In the genomic region with DNA sequence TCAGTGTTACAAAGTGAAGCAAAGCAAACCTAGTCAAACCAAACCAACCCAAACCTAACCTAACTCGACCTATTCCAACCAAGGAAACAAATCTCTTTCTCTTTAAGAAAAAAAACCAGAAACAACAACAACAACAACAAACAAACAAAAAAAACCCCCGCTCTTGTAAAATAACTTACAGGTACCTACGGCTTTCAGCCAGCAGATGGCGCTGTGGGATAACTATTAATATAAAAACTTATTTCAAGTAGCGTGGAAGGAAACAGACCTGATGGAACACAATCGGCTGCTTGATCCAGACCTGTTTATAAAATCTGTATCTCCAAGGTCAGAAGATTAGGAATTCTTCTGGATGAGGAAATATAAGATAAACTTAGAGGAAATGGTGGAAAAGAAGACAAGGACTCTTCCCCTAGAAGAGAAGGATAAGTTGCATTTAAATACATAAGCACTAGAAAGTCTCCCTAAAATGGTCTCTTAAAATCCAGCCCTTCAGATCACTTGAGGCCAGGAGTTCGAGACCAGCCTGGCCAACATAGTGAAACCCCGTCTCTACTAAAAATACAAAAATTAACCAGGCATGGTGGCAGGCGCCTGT, we compare ENCODE assay signal across 8 cellular contexts. TPM values are rescaled to one million over a fixed set of nuclear protein-coding genes. Genes with fewer than 3 reads are reported as not detected.
DNase-seq lines count a peak whose midpoint lies in the region; ATAC-seq and TF ChIP-seq lines count a peak whose summit lies in the region.

No MANE protein-coding gene starts in this region.

- no peaks in the 10 kb centered on the region for H3K27me3 Mint-ChIP-seq in activated CD8-positive, alpha-beta T cell treated with anti-CD3 and anti-CD28 coated beads for 36 hours
- H3K27me3 Mint-ChIP-seq in mesothelial cell of epicardium (ENCODE audit: low read depth): peaks cover 1% of the 10 kb centered on the region

- no peaks in the 10 kb centered on the region for H3K4me1 Mint-ChIP-seq in activated CD8-positive, alpha-beta T cell treated with anti-CD3 and anti-CD28 coated beads for 36 hours (ENCODE audit: low read depth)
- no peaks in the 10 kb centered on the region for H3K4me1 Mint-ChIP-seq in mesothelial cell of epicardium

- intact Hi-C loops in activated CD8-positive, alpha-beta T cell treated with anti-CD3 and anti-CD28 coated beads for 36 hours (cut with micrococcal nuclease): loop anchor here (2.0 kb wide), 1 partner anchor 944 kb away; no protein-coding TSS in a partner anchor

- TF ChIP-seq CTCF in AG04449 (IDR thresholded peaks at IDR 0.05; ENCODE audit: insufficient read depth, low read length, missing control alignments) (peak; percentile 9), mesothelial cell of epicardium (IDR thresholded peaks at IDR 0.05; ENCODE audit: unreplicated experiment) (peak; percentile 85)
- TF ChIP-seq CTCF in activated CD8-positive, alpha-beta T cell treated with anti-CD3 and anti-CD28 coated beads for 36 hours (IDR thresholded peaks at IDR 0.05): peak; percentile 54

- no peak overlapping the region for H3K4me3 ChIP-seq in AG04449 (ENCODE audit: low read depth, low read length)

- DNase-seq in AG04449 (ENCODE audit: low read depth, low spot score) (no peak), NCI-H510A treated with DMSO at 0.1 percent for 48 hours (lab: John Stamatoyannopoulos, UW) (peak; percentile 63), mesothelial cell of epicardium (ENCODE audit: low spot score in 2 of 2, unreplicated experiment in 2 of 2) (peak; percentile 34 to 57)
- peak; percentile 74 for DNase-seq in activated CD8-positive, alpha-beta T cell treated with anti-CD3 and anti-CD28 coated beads for 36 hours
- DNase-seq in effector CD8-positive, alpha-beta T cell (lab: John Stamatoyannopoulos, UW): peak; percentile 63
- peak; percentile 38 for DNase-seq in stimulated activated CD8-positive, alpha-beta memory T cell treated with anti-CD3 and anti-CD28 coated beads, Interleukin-4, amount 100 ng/mL, for 24 hours (ENCODE audit: low read depth)

- H3K9me3 Mint-ChIP-seq in activated CD8-positive, alpha-beta T cell treated with anti-CD3 and anti-CD28 coated beads for 36 hours: no peaks in the 10 kb centered on the region
- no peaks in the 10 kb centered on the region for H3K9me3 Mint-ChIP-seq in mesothelial cell of epicardium

- POLR2A ChIA-PET in AG04449 (lab: Yijun Ruan, JAX): no interaction called here
- POLR2A ChIA-PET in activated CD8-positive, alpha-beta T cell treated with anti-CD3 and anti-CD28 coated beads for 36 hours (lab: Charles Lee): no interaction called here

- CTCF ChIA-PET in AG04449 (lab: Yijun Ruan, JAX): interaction anchor here (2.5 to 4.0 kb wide), 2 partner anchors 943 kb away, joined by 11 to 32 read pairs; no protein-coding TSS in a partner anchor
- CTCF ChIA-PET in activated CD8-positive, alpha-beta T cell treated with anti-CD3 and anti-CD28 coated beads for 36 hours (lab: Charles Lee): interaction anchor here (2.3 kb wide), 1 partner anchor 943 kb away, joined by 6 read pairs; no protein-coding TSS in a partner anchor

- H3K36me3 Mint-ChIP-seq in activated CD8-positive, alpha-beta T cell treated with anti-CD3 and anti-CD28 coated beads for 36 hours (ENCODE audit: low read depth): no peaks in the 10 kb centered on the region
- no peaks in the 10 kb centered on the region for H3K36me3 Mint-ChIP-seq in mesothelial cell of epicardium

- no peak overlapping the region for H3K4me3 Mint-ChIP-seq in activated CD8-positive, alpha-beta T cell treated with anti-CD3 and anti-CD28 coated beads for 36 hours
- H3K4me3 Mint-ChIP-seq in mesothelial cell of epicardium: no peak overlapping the region

- no peak overlapping the region for H3K27ac Mint-ChIP-seq in activated CD8-positive, alpha-beta T cell treated with anti-CD3 and anti-CD28 coated beads for 36 hours
- H3K27ac Mint-ChIP-seq in mesothelial cell of epicardium: no peak overlapping the region

- ATAC-seq in GM19351 (IDR thresholded peaks at IDR 0.05; ENCODE audit: unreplicated experiment) (peak; percentile 58), GM18505 (IDR thresholded peaks at IDR 0.05; ENCODE audit: unreplicated experiment) (no peak)
- ATAC-seq in activated CD8-positive, alpha-beta T cell treated with anti-CD3 and anti-CD28 coated beads for 36 hours: no peak

- no peak for TF ChIP-seq POLR2A in GM18505 (IDR thresholded peaks at IDR 0.05; ENCODE audit: borderline replicate concordance, extremely low read depth, insufficient read depth, insufficient read length)

RNA-seq across cellular contexts. Expression of gene CDKL5, which starts 34.4 kb away (rescaled TPM):
- 1 to 10 TPM; 1.1 to 1.5 TPM for total RNA-seq in activated CD8-positive, alpha-beta T cell treated with anti-CD3 and anti-CD28 coated beads for 36 hours
- total RNA-seq in mesothelial cell of epicardium: 14.3 to 16.3 TPM (median 16.3 TPM) in 3 replicates

RNA-seq across cellular contexts. Expression of gene SCML2, which starts 36.6 kb away (rescaled TPM):
- total RNA-seq in activated CD8-positive, alpha-beta T cell treated with anti-CD3 and anti-CD28 coated beads for 36 hours: 1 to 10 TPM; 2.5 to 3.1 TPM
- total RNA-seq in mesothelial cell of epicardium: 8.2 to 8.9 TPM (median 8.2 TPM) in 3 replicates

Comparison
In these comparisons a context has a peak if more than half of its experiments do, and no peak if none do; other contexts are left out.
1. CTCF ChIP-seq: peak in every context shown above with its lines; median percentile 85 in mesothelial cell of epicardium; 54 in activated CD8-positive, alpha-beta T cell treated with anti-CD3 and anti-CD28 coated beads for 36 hours; 9 in AG04449.